Comparison of ENCODE assay signal across 16 cellular contexts in the genomic region with DNA sequence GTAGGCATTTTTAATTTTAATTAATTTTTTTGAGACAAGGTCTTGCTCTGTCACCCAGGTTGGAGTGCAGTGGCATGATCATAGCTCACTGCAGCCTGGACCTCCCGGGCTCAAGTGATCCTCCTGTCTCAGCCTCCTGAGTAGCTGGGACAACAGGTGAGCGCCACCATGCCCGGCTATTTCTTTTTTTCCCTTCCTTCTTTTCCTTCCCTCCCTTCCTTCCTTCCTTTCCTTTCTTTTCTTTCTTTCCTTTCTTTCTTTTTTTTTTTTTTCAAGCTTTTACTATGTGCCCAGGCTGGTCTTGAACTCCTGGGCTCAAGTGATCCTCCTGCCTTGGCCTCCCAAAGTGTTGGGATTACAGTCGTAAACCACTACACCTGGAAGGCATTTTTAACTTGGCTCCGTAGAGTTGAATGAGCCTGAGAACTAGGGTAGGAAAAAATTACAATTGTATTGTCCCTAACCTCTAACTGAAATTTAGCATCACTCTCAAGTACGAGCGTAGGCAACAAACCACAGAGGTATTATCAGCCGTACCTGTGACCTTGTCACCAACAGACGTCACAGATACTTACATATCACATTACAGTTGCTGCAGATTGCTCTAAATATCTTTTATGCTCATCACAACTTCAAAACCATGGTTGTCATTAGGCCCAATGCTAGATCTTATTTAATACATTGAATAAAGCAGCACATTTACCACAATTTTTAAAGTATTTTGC. TPM values are rescaled to one million over a fixed set of nuclear protein-coding genes. Genes with fewer than 3 reads are reported as not detected.
DNase-seq lines count a peak whose midpoint lies in the region; ATAC-seq and TF ChIP-seq lines count a peak whose summit lies in the region.
"Had no signal": no experiment of that assay in that cellular context is flagged by ENCODE, and none has a peak within 500 bp of the region (broad histone marks: within the 10 kb centered on the region; RNA-seq: fewer than 3 reads in every experiment).

No MANE protein-coding gene starts in this region.

- ATAC-seq in activated CD4-positive, CD25-positive, alpha-beta regulatory T cell treated with anti-CD3 and anti-CD28 coated beads, Interleukin-2, amount 50 U/mL, for 24 hours: peak; percentile 42 to 50
- ATAC-seq in naive thymus-derived CD4-positive, alpha-beta T cell: peak; percentile 38

- H3K36me3 ChIP-seq in naive thymus-derived CD4-positive, alpha-beta T cell (ENCODE audit: control insufficient read depth in 2 of 3, insufficient read depth in 3 of 3, low read length in 3 of 3): peaks cover 25 to 78% (median 46%) of the 10 kb centered on the region in 3 experiments
- H3K36me3 ChIP-seq in left ventricle myocardium inferior: no peaks in the 10 kb centered on the region

- intact Hi-C loops in activated T-helper 1 cell treated with anti-CD3 and anti-CD28 coated beads, Interleukin-12 subunit alpha, Interleukin-12 subunit beta, Interleukin-2, Interleukin-4 antibody, amounts not matched to agents 30 ng/mL and 10 ng/mL and 1 ng/mL, durations not matched to agents 14 hours and 24 hours and 36 hours (cut with micrococcal nuclease): loop anchor here (10.0 kb wide), 2 partner anchors 313 to 437 kb away; a partner anchor contains a TSS
- intact Hi-C loops in naive thymus-derived CD4-positive, alpha-beta T cell (cut with micrococcal nuclease): loop anchor here (10.0 kb wide), 3 partner anchors 283 to 643 kb away; no protein-coding TSS in a partner anchor
- intact Hi-C loops in left ventricle myocardium inferior (cut with micrococcal nuclease): no loop called here

- peaks cover 2% of the 10 kb centered on the region for H3K27me3 Mint-ChIP-seq in activated T-helper 1 cell treated with anti-CD3 and anti-CD28 coated beads, Interleukin-12 subunit alpha, Interleukin-12 subunit beta, Interleukin-2, Interleukin-4 antibody, amounts not matched to agents 30 ng/mL and 10 ng/mL and 1 ng/mL, durations not matched to agents 14 hours and 24 hours and 36 hours (ENCODE audit: insufficient read depth)
- no peaks in the 10 kb centered on the region for H3K27me3 Mint-ChIP-seq in naive thymus-derived CD4-positive, alpha-beta T cell
- peaks cover 33% of the 10 kb centered on the region for H3K27me3 Mint-ChIP-seq in HFFc6 (ENCODE audit: insufficient read depth)

- CTCF ChIA-PET in naive thymus-derived CD4-positive, alpha-beta T cell (lab: Charles Lee): no interaction called here

- H3K4me3 ChIP-seq in naive thymus-derived CD4-positive, alpha-beta T cell (ENCODE audit: low read length): no peak overlapping the region
- no peak overlapping the region for H3K4me3 ChIP-seq in left ventricle myocardium inferior

- H3K36me3 Mint-ChIP-seq in activated T-helper 1 cell treated with anti-CD3 and anti-CD28 coated beads, Interleukin-12 subunit alpha, Interleukin-12 subunit beta, Interleukin-2, Interleukin-4 antibody, amounts not matched to agents 30 ng/mL and 10 ng/mL and 1 ng/mL, durations not matched to agents 14 hours and 24 hours and 36 hours (ENCODE audit: low read depth): peaks cover 73% of the 10 kb centered on the region
- H3K36me3 Mint-ChIP-seq in naive thymus-derived CD4-positive, alpha-beta T cell: peaks cover 0 to 37% (median 21%) of the 10 kb centered on the region in 5 donors
- H3K36me3 Mint-ChIP-seq in HFFc6 (ENCODE audit: low read depth): no peaks in the 10 kb centered on the region

- H3K27me3 ChIP-seq in naive thymus-derived CD4-positive, alpha-beta T cell (ENCODE audit: control insufficient read depth in 2 of 2, insufficient read depth in 2 of 2, low read length in 2 of 2): no peaks in the 10 kb centered on the region
- H3K27me3 ChIP-seq in left ventricle myocardium inferior (ENCODE audit: low read depth): peaks cover 65% of the 10 kb centered on the region

- TF ChIP-seq CTCF in left ventricle myocardium inferior (IDR thresholded peaks at IDR 0.05; ENCODE audit: borderline replicate concordance): no peak
- TF ChIP-seq CTCF in HFFc6 (IDR thresholded peaks at IDR 0.05): no peak

- H3K4me1 Mint-ChIP-seq in activated T-helper 1 cell treated with anti-CD3 and anti-CD28 coated beads, Interleukin-12 subunit alpha, Interleukin-12 subunit beta, Interleukin-2, Interleukin-4 antibody, amounts not matched to agents 30 ng/mL and 10 ng/mL and 1 ng/mL, durations not matched to agents 14 hours and 24 hours and 36 hours (ENCODE audit: low read depth): peaks cover 65% of the 10 kb centered on the region
- peaks cover 51 to 84% (median 69%) of the 10 kb centered on the region in 7 donors for H3K4me1 Mint-ChIP-seq in naive thymus-derived CD4-positive, alpha-beta T cell
- peaks cover 25% of the 10 kb centered on the region for H3K4me1 Mint-ChIP-seq in HFFc6 (ENCODE audit: low read depth)

- H3K9me3 Mint-ChIP-seq in activated T-helper 1 cell treated with anti-CD3 and anti-CD28 coated beads, Interleukin-12 subunit alpha, Interleukin-12 subunit beta, Interleukin-2, Interleukin-4 antibody, amounts not matched to agents 30 ng/mL and 10 ng/mL and 1 ng/mL, durations not matched to agents 14 hours and 24 hours and 36 hours: no peaks in the 10 kb centered on the region
- H3K9me3 Mint-ChIP-seq in naive thymus-derived CD4-positive, alpha-beta T cell: no peaks in the 10 kb centered on the region
- no peaks in the 10 kb centered on the region for H3K9me3 Mint-ChIP-seq in HFFc6

- peak overlapping the region; percentile 26 for H3K4me3 Mint-ChIP-seq in activated T-helper 1 cell treated with anti-CD3 and anti-CD28 coated beads, Interleukin-12 subunit alpha, Interleukin-12 subunit beta, Interleukin-2, Interleukin-4 antibody, amounts not matched to agents 30 ng/mL and 10 ng/mL and 1 ng/mL, durations not matched to agents 14 hours and 24 hours and 36 hours
- H3K4me3 Mint-ChIP-seq in naive thymus-derived CD4-positive, alpha-beta T cell: peak overlapping the region in 3 of 10 donors; percentile 12 to 68 (median 53)
- H3K4me3 Mint-ChIP-seq in HFFc6: no peak overlapping the region

- peaks cover 43 to 96% of the 10 kb centered on the region in 2 donors for H3K4me1 ChIP-seq in naive thymus-derived CD4-positive, alpha-beta T cell (ENCODE audit: control insufficient read depth in 2 of 2, insufficient read depth in 2 of 2, low read length in 2 of 2)
- peaks cover 6% of the 10 kb centered on the region for H3K4me1 ChIP-seq in left ventricle myocardium inferior

- H3K9me3 ChIP-seq in naive thymus-derived CD4-positive, alpha-beta T cell (ENCODE audit: control insufficient read depth in 2 of 3, low read length in 3 of 3): no peaks in the 10 kb centered on the region
- H3K9me3 ChIP-seq in left ventricle myocardium inferior (replicated peaks): no peaks in the 10 kb centered on the region

- H3K27ac Mint-ChIP-seq in activated T-helper 1 cell treated with anti-CD3 and anti-CD28 coated beads, Interleukin-12 subunit alpha, Interleukin-12 subunit beta, Interleukin-2, Interleukin-4 antibody, amounts not matched to agents 30 ng/mL and 10 ng/mL and 1 ng/mL, durations not matched to agents 14 hours and 24 hours and 36 hours: peak overlapping the region; percentile 80
- peak overlapping the region in 8 of 9 donors; percentile 67 to 94 (median 79) for H3K27ac Mint-ChIP-seq in naive thymus-derived CD4-positive, alpha-beta T cell
- no peak overlapping the region for H3K27ac Mint-ChIP-seq in HFFc6

- TF ChIP-seq POLR2A in GM19193 (IDR thresholded peaks at IDR 0.05; ENCODE audit: extremely low read depth, insufficient read depth, insufficient read length): peak; percentile 13

- POLR2A ChIA-PET in naive thymus-derived CD4-positive, alpha-beta T cell (lab: Charles Lee): interaction anchor here (1.1 kb wide), 1 partner anchor 10 kb away, joined by 3 read pairs; no protein-coding TSS in a partner anchor

- DNase-seq in activated CD4-positive, CD25-positive, alpha-beta regulatory T cell (lab: John Stamatoyannopoulos, UW): no peak
- no peak for DNase-seq in activated T-helper 1 cell treated with anti-CD3 and anti-CD28 coated beads, Interleukin-12 subunit alpha, Interleukin-12 subunit beta, Interleukin-2, Interleukin-4 antibody, amounts not matched to agents 30 ng/mL and 10 ng/mL and 1 ng/mL, durations not matched to agents 14 hours and 24 hours and 36 hours (ENCODE audit: low spot score)
- no peak for DNase-seq in naive thymus-derived CD4-positive, alpha-beta T cell
- DNase-seq in DMS79 treated with DMSO at 0.1 percent for 48 hours (lab: John Stamatoyannopoulos, UW) (no peak), left ventricle myocardium inferior (no peak), HFFc6 (no peak)
- DNase-seq: DND-41, GOT3, KG1, NCI-H1092, NCI-H82, WERI-Rb-1 had no signal

- H3K27ac ChIP-seq in naive thymus-derived CD4-positive, alpha-beta T cell (ENCODE audit: low read depth, low read length): peak overlapping the region; percentile 61
- no peak overlapping the region for H3K27ac ChIP-seq in left ventricle myocardium inferior (replicated peaks)
- H3K27ac ChIP-seq: WERI-Rb-1 had no signal

RNA-seq across cellular contexts. Expression of a gene that starts 8.0 kb away (rescaled TPM):
- 133 and 140 TPM in 2 replicates for total RNA-seq in activated T-helper 1 cell treated with anti-CD3 and anti-CD28 coated beads, Interleukin-12 subunit alpha, Interleukin-12 subunit beta, Interleukin-2, Interleukin-4 antibody, amounts not matched to agents 30 ng/mL and 10 ng/mL and 1 ng/mL, durations not matched to agents 14 hours and 24 hours and 36 hours
- 100 to 1,000 TPM in 2 of 5 experiments, 10 to 100 TPM in 3; 71.4 to 135 (median 96.9) TPM for total RNA-seq in naive thymus-derived CD4-positive, alpha-beta T cell
- polyA plus RNA-seq in naive thymus-derived CD4-positive, alpha-beta T cell: 10 to 100 TPM; 14.2 to 25.8 TPM
- 0.52 TPM for total RNA-seq in left ventricle myocardium inferior
- not detected for total RNA-seq in HFFc6 (2021; fragmentation: NEBNext Ultra II Directional; extraction: Animal tissue kit (Norgen Biotek cat#: 25700))
- polyA plus RNA-seq: keratinocyte, neural cell had no signal

Comparison
In these comparisons a context has a peak if more than half of its experiments do, and no peak if none do; other contexts are left out.
1. RNA of a gene that starts 8.0 kb away (total RNA-seq): 133 to 140 TPM in activated T-helper 1 cell treated with anti-CD3 and anti-CD28 coated beads, Interleukin-12 subunit alpha, Interleukin-12 subunit beta, Interleukin-2, Interleukin-4 antibody, amounts not matched to agents 30 ng/mL and 10 ng/mL and 1 ng/mL, durations not matched to agents 14 hours and 24 hours and 36 hours and 71.4 to 135 TPM in naive thymus-derived CD4-positive, alpha-beta T cell; 0.52 TPM in left ventricle myocardium inferior (single experiment) and not detected in HFFc6; every median in the first group is over 10 times any median in the second.